In genomic region chr16:87391950-87392822, GRCh38 we compare ENCODE assay signal across 1 cellular context.
TF ChIP-seq lines count a peak whose summit lies in the region.

Gene MAP1LC3B (plus strand): TSS chr16:87392336. CDS start chr16:87392428, 92 bp downstream.

TF ChIP-seq in HepG2, 621 proteins besides CTCF, POLR2A, EP300 and RAD21 (continued from another document and continues in another):
- TF ChIP-seq, protein P1, sequence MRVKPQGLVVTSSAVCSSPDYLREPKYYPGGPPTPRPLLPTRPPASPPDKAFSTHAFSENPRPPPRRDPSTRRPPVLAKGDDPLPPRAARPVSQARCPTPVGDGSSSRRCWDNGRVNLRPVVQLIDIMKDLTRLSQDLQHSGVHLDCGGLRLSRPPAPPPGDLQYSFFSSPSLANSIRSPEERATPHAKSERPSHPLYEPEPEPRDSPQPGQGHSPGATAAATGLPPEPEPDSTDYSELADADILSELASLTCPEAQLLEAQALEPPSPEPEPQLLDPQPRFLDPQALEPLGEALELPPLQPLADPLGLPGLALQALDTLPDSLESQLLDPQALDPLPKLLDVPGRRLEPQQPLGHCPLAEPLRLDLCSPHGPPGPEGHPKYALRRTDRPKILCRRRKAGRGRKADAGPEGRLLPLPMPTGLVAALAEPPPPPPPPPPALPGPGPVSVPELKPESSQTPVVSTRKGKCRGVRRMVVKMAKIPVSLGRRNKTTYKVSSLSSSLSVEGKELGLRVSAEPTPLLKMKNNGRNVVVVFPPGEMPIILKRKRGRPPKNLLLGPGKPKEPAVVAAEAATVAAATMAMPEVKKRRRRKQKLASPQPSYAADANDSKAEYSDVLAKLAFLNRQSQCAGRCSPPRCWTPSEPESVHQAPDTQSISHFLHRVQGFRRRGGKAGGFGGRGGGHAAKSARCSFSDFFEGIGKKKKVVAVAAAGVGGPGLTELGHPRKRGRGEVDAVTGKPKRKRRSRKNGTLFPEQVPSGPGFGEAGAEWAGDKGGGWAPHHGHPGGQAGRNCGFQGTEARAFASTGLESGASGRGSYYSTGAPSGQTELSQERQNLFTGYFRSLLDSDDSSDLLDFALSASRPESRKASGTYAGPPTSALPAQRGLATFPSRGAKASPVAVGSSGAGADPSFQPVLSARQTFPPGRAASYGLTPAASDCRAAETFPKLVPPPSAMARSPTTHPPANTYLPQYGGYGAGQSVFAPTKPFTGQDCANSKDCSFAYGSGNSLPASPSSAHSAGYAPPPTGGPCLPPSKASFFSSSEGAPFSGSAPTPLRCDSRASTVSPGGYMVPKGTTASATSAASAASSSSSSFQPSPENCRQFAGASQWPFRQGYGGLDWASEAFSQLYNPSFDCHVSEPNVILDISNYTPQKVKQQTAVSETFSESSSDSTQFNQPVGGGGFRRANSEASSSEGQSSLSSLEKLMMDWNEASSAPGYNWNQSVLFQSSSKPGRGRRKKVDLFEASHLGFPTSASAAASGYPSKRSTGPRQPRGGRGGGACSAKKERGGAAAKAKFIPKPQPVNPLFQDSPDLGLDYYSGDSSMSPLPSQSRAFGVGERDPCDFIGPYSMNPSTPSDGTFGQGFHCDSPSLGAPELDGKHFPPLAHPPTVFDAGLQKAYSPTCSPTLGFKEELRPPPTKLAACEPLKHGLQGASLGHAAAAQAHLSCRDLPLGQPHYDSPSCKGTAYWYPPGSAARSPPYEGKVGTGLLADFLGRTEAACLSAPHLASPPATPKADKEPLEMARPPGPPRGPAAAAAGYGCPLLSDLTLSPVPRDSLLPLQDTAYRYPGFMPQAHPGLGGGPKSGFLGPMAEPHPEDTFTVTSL (CRISPR knock-in tag; IDR thresholded peaks at IDR 0.05; ENCODE audit: borderline replicate concordance) = no peak
- TF ChIP-seq ZNF557 (CRISPR knock-in tag; IDR thresholded peaks at IDR 0.05) (no peak; the same call in 1 of the 2 replicates), PAX8 (CRISPR knock-in tag; IDR thresholded peaks at IDR 0.05; ENCODE audit: borderline replicate concordance) (peak; percentile 98), SOX13 (IDR thresholded peaks at IDR 0.05) (peak; percentile 35; the same call in 1 of the 2 replicates), SOX13 (CRISPR knock-in tag; conservative IDR thresholded peaks at IDR 0.05 in 1 of 2, IDR thresholded peaks at IDR 0.05 in 1 of 2) (peak in 1 of 2 experiments; percentile 65; a peak in 2 of 4 replicates), AKAP8 (CRISPR knock-in tag; IDR thresholded peaks at IDR 0.05) (peak; percentile 97), KDM2A (CRISPR knock-in tag; IDR thresholded peaks at IDR 0.05; ENCODE audit: borderline replicate concordance, low read depth) (peak; percentile 96), ZNF792 (CRISPR knock-in tag; IDR thresholded peaks at IDR 0.05) (peak; percentile 94), HNRNPH1 (optimal IDR thresholded peaks at IDR 0.05; ENCODE audit: low read depth, low read length) (no peak), POLR2G (IDR thresholded peaks at IDR 0.05; ENCODE audit: low read depth, low read length) (peak; percentile 92), ZNF558 (CRISPR knock-in tag; IDR thresholded peaks at IDR 0.05; ENCODE audit: borderline replicate concordance) (no peak), PAWR (CRISPR knock-in tag; IDR thresholded peaks at IDR 0.05; ENCODE audit: borderline replicate concordance) (0 out of 2 replicates have a peak, but pooled peaks have one; percentile 46), ZNF513 (CRISPR knock-in tag; conservative IDR thresholded peaks at IDR 0.05) (peak; percentile 98; the same call in 1 of the 2 replicates), PHF5A (CRISPR knock-in tag; IDR thresholded peaks at IDR 0.05; ENCODE audit: low read depth, unreplicated experiment) (peak; percentile 91), ZFY (CRISPR knock-in tag; IDR thresholded peaks at IDR 0.05) (peak; percentile 92), PRMT3 (CRISPR knock-in tag; IDR thresholded peaks at IDR 0.05; ENCODE audit: borderline replicate concordance, low read depth) (peak; percentile 10; the same call in 1 of the 2 replicates), IKZF1 (IDR thresholded peaks at IDR 0.05) (no peak), ZXDC (CRISPR knock-in tag; IDR thresholded peaks at IDR 0.05) (no peak), ZNF674 (CRISPR knock-in tag; IDR thresholded peaks at IDR 0.05; ENCODE audit: low read depth) (peak; percentile 98), JUND (CRISPR knock-in tag; IDR thresholded peaks at IDR 0.05) (peak; percentile 84), ZNF556 (CRISPR knock-in tag; IDR thresholded peaks at IDR 0.05; ENCODE audit: borderline replicate concordance) (peak; percentile 86), ZNF7 (CRISPR knock-in tag; IDR thresholded peaks at IDR 0.05) (peak; percentile 36; the same call in 1 of the 2 replicates), RBM39 (IDR thresholded peaks at IDR 0.05; ENCODE audit: low read depth, low read length, poor library complexity, severe bottlenecking) (peak; percentile 30), ZNF253 (CRISPR knock-in tag; IDR thresholded peaks at IDR 0.05; ENCODE audit: borderline replicate concordance) (no peak), SRSF9 (IDR thresholded peaks at IDR 0.05; ENCODE audit: borderline replicate concordance, insufficient read depth, low read depth, low read length, poor library complexity, severe bottlenecking) (no peak), SMARCE1 (IDR thresholded peaks at IDR 0.05; ENCODE audit: borderline replicate concordance) (no peak), FOXA3 (CRISPR knock-in tag; IDR thresholded peaks at IDR 0.05) (peak; percentile 90), ZNF83 (CRISPR knock-in tag; IDR thresholded peaks at IDR 0.05; ENCODE audit: borderline replicate concordance) (peak; percentile 35; the same call in 1 of the 2 replicates), IKZF5 (CRISPR knock-in tag; IDR thresholded peaks at IDR 0.05) (peak; percentile 90), NCOA5 (CRISPR knock-in tag; IDR thresholded peaks at IDR 0.05) (no peak), NFKBIZ (CRISPR knock-in tag; IDR thresholded peaks at IDR 0.05) (peak; percentile 76; the same call in 1 of the 2 replicates), MAZ (IDR thresholded peaks at IDR 0.05; ENCODE audit: borderline replicate concordance, low read depth, low read length) (peak; percentile 91; the same call in 1 of the 2 replicates), MAZ (CRISPR knock-in tag; IDR thresholded peaks at IDR 0.05; ENCODE audit: low read depth) (peak; percentile 99)
- TF ChIP-seq, protein P2, sequence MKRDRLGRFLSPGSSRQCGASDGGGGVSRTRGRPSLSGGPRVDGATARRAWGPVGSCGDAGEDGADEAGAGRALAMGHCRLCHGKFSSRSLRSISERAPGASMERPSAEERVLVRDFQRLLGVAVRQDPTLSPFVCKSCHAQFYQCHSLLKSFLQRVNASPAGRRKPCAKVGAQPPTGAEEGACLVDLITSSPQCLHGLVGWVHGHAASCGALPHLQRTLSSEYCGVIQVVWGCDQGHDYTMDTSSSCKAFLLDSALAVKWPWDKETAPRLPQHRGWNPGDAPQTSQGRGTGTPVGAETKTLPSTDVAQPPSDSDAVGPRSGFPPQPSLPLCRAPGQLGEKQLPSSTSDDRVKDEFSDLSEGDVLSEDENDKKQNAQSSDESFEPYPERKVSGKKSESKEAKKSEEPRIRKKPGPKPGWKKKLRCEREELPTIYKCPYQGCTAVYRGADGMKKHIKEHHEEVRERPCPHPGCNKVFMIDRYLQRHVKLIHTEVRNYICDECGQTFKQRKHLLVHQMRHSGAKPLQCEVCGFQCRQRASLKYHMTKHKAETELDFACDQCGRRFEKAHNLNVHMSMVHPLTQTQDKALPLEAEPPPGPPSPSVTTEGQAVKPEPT (CRISPR knock-in tag; IDR thresholded peaks at IDR 0.05; ENCODE audit: low read depth) = no peak
- TF ChIP-seq, protein P3, sequence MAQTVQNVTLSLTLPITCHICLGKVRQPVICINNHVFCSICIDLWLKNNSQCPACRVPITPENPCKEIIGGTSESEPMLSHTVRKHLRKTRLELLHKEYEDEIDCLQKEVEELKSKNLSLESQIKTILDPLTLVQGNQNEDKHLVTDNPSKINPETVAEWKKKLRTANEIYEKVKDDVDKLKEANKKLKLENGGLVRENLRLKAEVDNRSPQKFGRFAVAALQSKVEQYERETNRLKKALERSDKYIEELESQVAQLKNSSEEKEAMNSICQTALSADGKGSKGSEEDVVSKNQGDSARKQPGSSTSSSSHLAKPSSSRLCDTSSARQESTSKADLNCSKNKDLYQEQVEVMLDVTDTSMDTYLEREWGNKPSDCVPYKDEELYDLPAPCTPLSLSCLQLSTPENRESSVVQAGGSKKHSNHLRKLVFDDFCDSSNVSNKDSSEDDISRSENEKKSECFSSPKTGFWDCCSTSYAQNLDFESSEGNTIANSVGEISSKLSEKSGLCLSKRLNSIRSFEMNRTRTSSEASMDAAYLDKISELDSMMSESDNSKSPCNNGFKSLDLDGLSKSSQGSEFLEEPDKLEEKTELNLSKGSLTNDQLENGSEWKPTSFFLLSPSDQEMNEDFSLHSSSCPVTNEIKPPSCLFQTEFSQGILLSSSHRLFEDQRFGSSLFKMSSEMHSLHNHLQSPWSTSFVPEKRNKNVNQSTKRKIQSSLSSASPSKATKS (CRISPR knock-in tag; IDR thresholded peaks at IDR 0.05) = no peak; the same call in 1 of the 2 replicates
- TF ChIP-seq, protein P4, sequence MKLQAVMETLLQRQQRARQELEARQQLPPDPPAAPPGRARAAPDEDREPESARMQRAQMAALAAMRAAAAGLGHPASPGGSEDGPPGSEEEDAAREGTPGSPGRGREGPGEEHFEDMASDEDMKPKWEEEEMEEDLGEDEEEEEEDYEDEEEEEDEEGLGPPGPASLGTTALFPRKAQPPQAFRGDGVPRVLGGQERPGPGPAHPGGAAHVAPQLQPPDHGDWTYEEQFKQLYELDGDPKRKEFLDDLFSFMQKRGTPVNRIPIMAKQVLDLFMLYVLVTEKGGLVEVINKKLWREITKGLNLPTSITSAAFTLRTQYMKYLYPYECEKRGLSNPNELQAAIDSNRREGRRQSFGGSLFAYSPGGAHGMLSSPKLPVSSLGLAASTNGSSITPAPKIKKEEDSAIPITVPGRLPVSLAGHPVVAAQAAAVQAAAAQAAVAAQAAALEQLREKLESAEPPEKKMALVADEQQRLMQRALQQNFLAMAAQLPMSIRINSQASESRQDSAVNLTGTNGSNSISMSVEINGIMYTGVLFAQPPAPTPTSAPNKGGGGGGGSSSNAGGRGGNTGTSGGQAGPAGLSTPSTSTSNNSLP (IDR thresholded peaks at IDR 0.05; ENCODE audit: low read depth, low read length) = peak; percentile 79; the same call in 1 of the 2 replicates
